ENCODE assay signal across 34 cellular contexts in the genomic region with DNA sequence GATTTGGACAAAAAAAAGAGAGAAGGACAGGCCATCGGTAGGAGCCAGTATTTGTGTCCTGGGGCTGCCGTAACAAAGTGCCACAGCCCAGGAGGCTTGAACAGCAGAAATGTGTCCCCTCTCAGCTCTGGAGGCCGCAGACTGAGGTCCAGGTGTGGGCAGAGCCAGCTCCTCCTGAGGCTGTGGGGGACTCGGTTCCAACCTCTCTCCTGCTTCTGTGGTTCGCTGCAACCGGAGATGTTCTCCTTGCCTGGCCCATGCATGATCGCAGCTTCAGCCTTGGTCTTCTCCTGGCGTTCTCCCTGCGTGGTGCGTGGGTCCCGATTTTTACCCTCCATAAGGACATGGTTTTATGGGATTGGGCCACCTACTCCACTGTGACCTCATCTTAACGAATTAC.
"Had no signal": no experiment of that assay in that cellular context is flagged by ENCODE, and none has a peak within 500 bp of the region (broad histone marks: within the 10 kb centered on the region; RNA-seq: fewer than 3 reads in every experiment).

No MANE protein-coding gene starts in this region.

- H3K27ac Mint-ChIP-seq: activated B cell treated with CpG ODN at 0.5 μM for 24 hours; activated CD4-positive, alpha-beta memory T cell treated with anti-CD3 and anti-CD28 coated beads for 36 hours; activated CD4-positive, alpha-beta T cell treated with anti-CD3 and anti-CD28 coated beads, Interleukin-2, amount 10 ng/mL, durations not matched to agents 24 days and 14 days; activated CD8-positive, alpha-beta T cell treated with anti-CD3 and anti-CD28 coated beads for 36 hours; activated naive CD4-positive, alpha-beta T cell treated with anti-CD3 and anti-CD28 coated beads, Interleukin-2, amount 10 ng/mL, durations not matched to agents 7 days and 5 days; activated naive CD4-positive, alpha-beta T cell treated with anti-CD3 and anti-CD28 coated beads, Interleukin-2, amount 50 U/mL, for 24 hours; activated naive CD8-positive, alpha-beta T cell; activated naive CD8-positive, alpha-beta T cell treated with anti-CD3 and anti-CD28 coated beads, Interleukin-2, amount 10 ng/mL, durations not matched to agents 7 days and 5 days; activated naive CD8-positive, alpha-beta T cell treated with anti-CD3 and anti-CD28 coated beads, Interleukin-2, amount 50 U/mL, for 24 hours; activated T-cell treated with anti-CD3 and anti-CD28 coated beads, Interleukin-2, amount 50 U/mL, for 72 hours; activated T-helper 1 cell treated with anti-CD3 and anti-CD28 coated beads, Interleukin-12 subunit alpha, Interleukin-12 subunit beta, Interleukin-2, Interleukin-4 antibody, amounts not matched to agents 30 ng/mL and 10 ng/mL and 1 ng/mL, durations not matched to agents 14 hours and 24 hours and 36 hours; activated T-helper 17 cell treated with anti-CD3 and anti-CD28 coated beads, Interleukin-2, amount 50 U/mL, for 72 hours; brain; T-cell; T-helper 17 cell; T-helper 2 cell treated with Interferon-gamma antibody and Interleukin-4, amounts not matched to agents 5 μg/mL and 100 μg/mL, for 36 hours had no signal

- H3K27me3 ChIP-seq: ascending aorta had no signal

- H3K27me3 Mint-ChIP-seq: activated CD4-positive, alpha-beta T cell treated with anti-CD3 and anti-CD28 coated beads, Interleukin-2, amount 10 ng/mL, durations not matched to agents 24 days and 14 days; activated naive CD4-positive, alpha-beta T cell treated with anti-CD3 and anti-CD28 coated beads, Interleukin-2, amount 10 ng/mL, durations not matched to agents 7 days and 5 days; activated naive CD8-positive, alpha-beta T cell treated with anti-CD3 and anti-CD28 coated beads, Interleukin-2, amount 10 ng/mL, durations not matched to agents 7 days and 5 days had no signal

- FAIRE-seq: TTC549 had no signal

- H3K36me3 Mint-ChIP-seq: activated CD4-positive, alpha-beta memory T cell treated with anti-CD3 and anti-CD28 coated beads for 36 hours; activated naive CD4-positive, alpha-beta T cell treated with anti-CD3 and anti-CD28 coated beads, Interleukin-2, amount 10 ng/mL, durations not matched to agents 7 days and 5 days; activated naive CD4-positive, alpha-beta T cell treated with anti-CD3 and anti-CD28 coated beads, Interleukin-2, amount 50 U/mL, for 24 hours; activated naive CD8-positive, alpha-beta T cell; activated naive CD8-positive, alpha-beta T cell treated with anti-CD3 and anti-CD28 coated beads, Interleukin-2, amount 10 ng/mL, durations not matched to agents 7 days and 5 days; brain; T-cell had no signal

- H3K9me3 ChIP-seq: ascending aorta had no signal

- H3K9me3 Mint-ChIP-seq: activated CD4-positive, alpha-beta memory T cell treated with anti-CD3 and anti-CD28 coated beads for 36 hours; activated CD4-positive, alpha-beta T cell treated with anti-CD3 and anti-CD28 coated beads, Interleukin-2, amount 10 ng/mL, durations not matched to agents 24 days and 14 days; activated CD8-positive, alpha-beta T cell treated with anti-CD3 and anti-CD28 coated beads for 36 hours; activated naive CD4-positive, alpha-beta T cell treated with anti-CD3 and anti-CD28 coated beads, Interleukin-2, amount 50 U/mL, for 24 hours; activated naive CD8-positive, alpha-beta T cell treated with anti-CD3 and anti-CD28 coated beads, Interleukin-2, amount 10 ng/mL, durations not matched to agents 7 days and 5 days; activated naive CD8-positive, alpha-beta T cell treated with anti-CD3 and anti-CD28 coated beads, Interleukin-2, amount 50 U/mL, for 24 hours; activated T-cell treated with anti-CD3 and anti-CD28 coated beads, Interleukin-2, amount 50 U/mL, for 4 hours; activated T-helper 1 cell treated with anti-CD3 and anti-CD28 coated beads, Interleukin-12 subunit alpha, Interleukin-12 subunit beta, Interleukin-2, Interleukin-4 antibody, amounts not matched to agents 30 ng/mL and 10 ng/mL and 1 ng/mL, durations not matched to agents 14 hours and 24 hours and 36 hours; T-cell; T-helper 2 cell treated with Interferon-gamma antibody and Interleukin-4, amounts not matched to agents 5 μg/mL and 100 μg/mL, for 36 hours had no signal

- H3K4me3 ChIP-seq: ascending aorta, cardiac muscle cell had no signal

- ATAC-seq: activated CD8-positive, alpha-beta T cell treated with anti-CD3 and anti-CD28 coated beads for 36 hours; activated naive CD8-positive, alpha-beta T cell treated with anti-CD3 and anti-CD28 coated beads, Interleukin-2, amount 50 U/mL, for 24 hours; activated T-cell treated with anti-CD3 and anti-CD28 coated beads, Interleukin-2, amount 50 U/mL, for 4 hours; activated T-cell treated with anti-CD3 and anti-CD28 coated beads, Interleukin-2, amount 50 U/mL, for 72 hours; activated T-helper 17 cell treated with anti-CD3 and anti-CD28 coated beads, Interleukin-2, amount 50 U/mL, for 72 hours; T-cell; T-helper 17 cell had no signal

- H3K4me1 Mint-ChIP-seq: activated B cell treated with CpG ODN at 0.5 μM for 24 hours; activated CD4-positive, alpha-beta T cell treated with anti-CD3 and anti-CD28 coated beads, Interleukin-2, amount 10 ng/mL, durations not matched to agents 24 days and 14 days; activated naive CD4-positive, alpha-beta T cell treated with anti-CD3 and anti-CD28 coated beads, Interleukin-2, amount 10 ng/mL, durations not matched to agents 7 days and 5 days; activated naive CD4-positive, alpha-beta T cell treated with anti-CD3 and anti-CD28 coated beads, Interleukin-2, amount 50 U/mL, for 24 hours; activated naive CD8-positive, alpha-beta T cell treated with anti-CD3 and anti-CD28 coated beads, Interleukin-2, amount 10 ng/mL, durations not matched to agents 7 days and 5 days; activated naive CD8-positive, alpha-beta T cell treated with anti-CD3 and anti-CD28 coated beads, Interleukin-2, amount 50 U/mL, for 24 hours; activated T-helper 17 cell treated with anti-CD3 and anti-CD28 coated beads, Interleukin-2, amount 50 U/mL, for 72 hours; T-cell; T-helper 17 cell had no signal

- DNase-seq: activated B cell treated with CpG ODN at 0.5 μM for 24 hours; activated CD4-positive, alpha-beta memory T cell treated with anti-CD3 and anti-CD28 coated beads for 36 hours; activated CD4-positive, alpha-beta T cell treated with anti-CD3 and anti-CD28 coated beads for 4 hours; activated CD4-positive, alpha-beta T cell treated with anti-CD3 and anti-CD28 coated beads, Interleukin-2, amount 10 ng/mL, durations not matched to agents 24 days and 14 days; activated CD4-positive, alpha-beta T cell treated with anti-CD3 and anti-CD28 coated beads, Interleukin-2, amount 50 U/mL, for 1 hour; activated CD4-positive, alpha-beta T cell treated with anti-CD3 and anti-CD28 coated beads, Interleukin-2, amount 50 U/mL, for 4 hours; activated CD4-positive, CD25-positive, alpha-beta regulatory T cell treated with anti-CD3 and anti-CD28 coated beads, Interleukin-2, amount 50 U/mL, for 72 hours; activated CD8-positive, alpha-beta memory T cell treated with anti-CD3 and anti-CD28 coated beads, Interleukin-2, amount 50 U/mL, for 4 hours; activated CD8-positive, alpha-beta T cell treated with anti-CD3 and anti-CD28 coated beads for 36 hours; activated gamma-delta T cell; activated naive CD4-positive, alpha-beta T cell treated with anti-CD3 and anti-CD28 coated beads, Interleukin-2, amount 10 ng/mL, durations not matched to agents 7 days and 5 days; activated naive CD4-positive, alpha-beta T cell treated with Interleukin-2 at 50 U/mL for 16 hours; activated naive CD8-positive, alpha-beta T cell treated with anti-CD3 and anti-CD28 coated beads, Interleukin-2, amount 10 ng/mL, durations not matched to agents 7 days and 5 days; activated naive CD8-positive, alpha-beta T cell treated with anti-CD3 and anti-CD28 coated beads, Interleukin-2, amount 50 U/mL, for 24 hours; activated T-cell treated with anti-CD3 and anti-CD28 coated beads for 4 hours; activated T-cell treated with anti-CD3 and anti-CD28 coated beads, Interleukin-2, amount 50 U/mL, for 1 hour; activated T-cell treated with anti-CD3 and anti-CD28 coated beads, Interleukin-2, amount 50 U/mL, for 4 hours; activated T-cell treated with anti-CD3 and anti-CD28 coated beads, Interleukin-2, amount 50 U/mL, for 72 hours; amygdala; anterior cingulate cortex; central memory CD4-positive, alpha-beta T cell; T-cell; T-helper 17 cell; T-helper 9 cell had no signal

- H3K4me3 Mint-ChIP-seq: activated B cell treated with CpG ODN at 0.5 μM for 24 hours; activated CD4-positive, alpha-beta memory T cell treated with anti-CD3 and anti-CD28 coated beads for 36 hours; activated CD4-positive, alpha-beta T cell treated with anti-CD3 and anti-CD28 coated beads, Interleukin-2, amount 10 ng/mL, durations not matched to agents 24 days and 14 days; activated CD8-positive, alpha-beta T cell treated with anti-CD3 and anti-CD28 coated beads for 36 hours; activated naive CD4-positive, alpha-beta T cell treated with anti-CD3 and anti-CD28 coated beads, Interleukin-2, amount 10 ng/mL, durations not matched to agents 7 days and 5 days; activated naive CD4-positive, alpha-beta T cell treated with anti-CD3 and anti-CD28 coated beads, Interleukin-2, amount 50 U/mL, for 24 hours; activated naive CD8-positive, alpha-beta T cell; activated naive CD8-positive, alpha-beta T cell treated with anti-CD3 and anti-CD28 coated beads, Interleukin-2, amount 10 ng/mL, durations not matched to agents 7 days and 5 days; activated naive CD8-positive, alpha-beta T cell treated with anti-CD3 and anti-CD28 coated beads, Interleukin-2, amount 50 U/mL, for 24 hours; activated T-cell treated with anti-CD3 and anti-CD28 coated beads, Interleukin-2, amount 50 U/mL, for 4 hours; activated T-cell treated with anti-CD3 and anti-CD28 coated beads, Interleukin-2, amount 50 U/mL, for 72 hours; activated T-helper 1 cell treated with anti-CD3 and anti-CD28 coated beads, Interleukin-12 subunit alpha, Interleukin-12 subunit beta, Interleukin-2, Interleukin-4 antibody, amounts not matched to agents 30 ng/mL and 10 ng/mL and 1 ng/mL, durations not matched to agents 14 hours and 24 hours and 36 hours; activated T-helper 17 cell treated with anti-CD3 and anti-CD28 coated beads, Interleukin-2, amount 50 U/mL, for 72 hours; brain; T-cell; T-helper 17 cell; T-helper 2 cell treated with Interferon-gamma antibody and Interleukin-4, amounts not matched to agents 5 μg/mL and 100 μg/mL, for 36 hours had no signal

- H3K27ac ChIP-seq: ascending aorta, cardiac muscle cell, VCaP had no signal

- H3K4me1 ChIP-seq: ascending aorta had no signal

- H3K36me3 ChIP-seq: ascending aorta, cardiac muscle cell had no signal
